Comparison of ENCODE assay signal across 9 cellular contexts in genomic region chr10:129958686-129959543, GRCh38. TPM values are rescaled to one million over a fixed set of nuclear protein-coding genes. Genes with fewer than 3 reads are reported as not detected.
A peak's percentile ranks its signal among the peaks of the same experiment; 100 is the strongest.
DNase-seq lines count a peak whose midpoint lies in the region; ATAC-seq and TF ChIP-seq lines count a peak whose summit lies in the region.
"Had no signal": no experiment of that assay in that cellular context is flagged by ENCODE, and none has a peak within 500 bp of the region (broad histone marks: within the 10 kb centered on the region; RNA-seq: fewer than 3 reads in every experiment).

No MANE protein-coding gene starts in this region.

- DNase-seq in NCI-H748 (lab: John Stamatoyannopoulos, UW; ENCODE audit: unreplicated experiment) (peak; percentile 65), NCI-H748 treated with DMSO at 0.1 percent for 48 hours (lab: John Stamatoyannopoulos, UW) (no peak), iPS-NIHi7 (ENCODE audit: extremely low spot score) (peak; percentile 36), stomach (peak; percentile 20), omental fat pad (ENCODE audit: low spot score) (no peak), inferior parietal cortex (ENCODE audit: extremely low spot score) (no peak)
- DNase-seq in activated CD4-positive, CD25-positive, alpha-beta regulatory T cell (lab: John Stamatoyannopoulos, UW): no peak
- DNase-seq: body of pancreas had no signal

- peak overlapping the region; percentile 76 for H3K4me3 Mint-ChIP-seq in activated naive CD8-positive, alpha-beta T cell

- peaks cover 27 to 45% (median 37%) of the 10 kb centered on the region in 4 donors for H3K4me1 ChIP-seq in stomach

- no peak for TF ChIP-seq POLR2A in stomach (IDR thresholded peaks at IDR 0.05)

- intact Hi-C loops in stomach (cut with DNase I; ENCODE audit: low total_unique reads): no loop called here

- H3K27me3 ChIP-seq in stomach: peaks cover 61 to 100% (median 79%) of the 10 kb centered on the region in 3 donors

- H3K4me1 Mint-ChIP-seq in activated naive CD8-positive, alpha-beta T cell (ENCODE audit: low read depth): peaks cover 40% of the 10 kb centered on the region

- no peak overlapping the region for H3K27ac Mint-ChIP-seq in activated naive CD8-positive, alpha-beta T cell

- peaks cover 0 to 7% (median 0%) of the 10 kb centered on the region in 4 donors for H3K9me3 ChIP-seq in stomach
- H3K9me3 ChIP-seq: body of pancreas had no signal

- peaks cover 5% of the 10 kb centered on the region for H3K9me3 Mint-ChIP-seq in activated naive CD8-positive, alpha-beta T cell (ENCODE audit: low read depth)

- H3K4me3 ChIP-seq in stomach: peak overlapping the region; percentile 18 to 41 (median 26)
- H3K4me3 ChIP-seq: body of pancreas had no signal

- ATAC-seq in omental fat pad (ENCODE audit: low FRiP score): no peak
- ATAC-seq: body of pancreas had no signal

- H3K27ac ChIP-seq in stomach: peak overlapping the region in 2 of 5 donors; percentile 3 to 16
- H3K27ac ChIP-seq: body of pancreas had no signal

- no peaks in the 10 kb centered on the region for H3K36me3 ChIP-seq in stomach

- WGBS in stomach, 5 donors: 1 to 18% (median 5%) methylated on average over 20 to 99 of the region's 99 CpGs

- TF ChIP-seq CTCF in stomach (IDR thresholded peaks at IDR 0.05) (no peak), omental fat pad (IDR thresholded peaks at IDR 0.05) (no peak)

- no peaks in the 10 kb centered on the region for H3K36me3 Mint-ChIP-seq in activated naive CD8-positive, alpha-beta T cell

- H3K27me3 Mint-ChIP-seq in activated naive CD8-positive, alpha-beta T cell: peaks cover 59% of the 10 kb centered on the region

- no peak for TF ChIP-seq EP300 in stomach (IDR thresholded peaks at IDR 0.05)

RNA-seq across cellular contexts. Expression of gene EBF3, which starts 5.2 kb away (rescaled TPM):
- total RNA-seq in stomach: 1 to 10 TPM in 1 of 5 donors, under 1 TPM in 1, not detected in 3; 0.58 to 7.3 TPM
- under 1 TPM; 0.19 to 0.63 (median 0.31) TPM for polyA plus RNA-seq in stomach
- total RNA-seq in omental fat pad: 10 to 100 TPM in 3 of 4 donors, 1 to 10 TPM in 1; 4.0 to 50.8 (median 18.8) TPM

Comparison
In these comparisons a context has a peak if more than half of its experiments do, and no peak if none do; other contexts are left out.
1. DNase-seq: peak in NCI-H748 (single experiment), iPS-NIHi7 (single experiment) and stomach (single experiment); none in NCI-H748 treated with DMSO at 0.1 percent for 48 hours (single experiment), activated CD4-positive, CD25-positive, alpha-beta regulatory T cell (0 of 4), omental fat pad (single experiment) and inferior parietal cortex (single experiment).